Comparison of ENCODE assay signal across 14 cellular contexts in the genomic region with DNA sequence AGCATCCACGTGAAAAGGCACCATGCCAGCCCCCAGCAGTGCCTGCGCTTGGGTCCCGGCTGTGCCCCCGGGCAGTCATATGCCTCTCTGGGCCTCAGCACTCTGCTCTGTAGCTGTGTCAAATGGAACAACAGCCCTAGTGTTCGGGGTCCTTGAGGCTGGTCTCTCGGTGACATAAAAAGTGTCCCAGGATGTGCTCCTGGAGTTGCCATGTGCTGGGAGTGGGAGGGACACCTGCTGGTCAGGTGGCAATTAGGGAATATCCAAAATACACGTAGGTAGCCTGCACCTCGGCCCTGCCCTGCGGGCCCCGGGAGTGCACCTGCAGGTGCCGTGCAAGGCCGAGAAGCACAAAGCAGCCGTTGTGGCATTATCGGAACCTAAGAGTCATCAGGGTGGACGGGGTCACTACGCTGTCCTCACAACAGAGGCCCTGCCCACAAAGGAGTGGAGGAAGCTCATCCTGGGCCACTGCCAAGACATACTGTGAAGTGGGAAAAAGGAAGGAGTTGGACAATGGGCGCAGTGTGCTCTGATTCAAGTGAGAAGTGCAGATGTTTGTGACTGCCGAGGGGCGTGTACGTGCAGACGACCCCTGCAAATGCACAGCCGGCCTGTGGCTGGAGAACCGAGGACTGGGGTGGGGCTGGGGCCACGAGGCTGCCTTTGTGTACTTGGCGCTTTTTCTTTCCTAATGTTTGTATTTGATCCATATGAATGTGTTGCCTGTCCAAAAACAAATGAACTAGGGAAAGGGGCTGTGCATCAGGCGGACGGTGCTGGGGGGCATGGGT. TPM values are rescaled to one million over a fixed set of nuclear protein-coding genes. Genes with fewer than 3 reads are reported as not detected.
DNase-seq lines count a peak whose midpoint lies in the region; ATAC-seq and TF ChIP-seq lines count a peak whose summit lies in the region.
"Had no signal": no experiment of that assay in that cellular context is flagged by ENCODE, and none has a peak within 500 bp of the region (broad histone marks: within the 10 kb centered on the region; RNA-seq: fewer than 3 reads in every experiment).

No MANE protein-coding gene starts in this region.

- H3K4me3 Mint-ChIP-seq in WTC11 = no peak overlapping the region

- 49% methylated on average over 27 of the region's 27 CpGs for WGBS in right cardiac atrium

- H3K9me3 Mint-ChIP-seq in WTC11 = no peaks in the 10 kb centered on the region

- no peaks in the 10 kb centered on the region for H3K4me1 ChIP-seq in right cardiac atrium (ENCODE audit: control insufficient read depth, insufficient read depth, low read length)
- no peaks in the 10 kb centered on the region for H3K4me1 ChIP-seq in effector memory CD4-positive, alpha-beta T cell (ENCODE audit: control insufficient read depth, insufficient read depth, low read length, poor library complexity, severe bottlenecking)

- peaks cover 5% of the 10 kb centered on the region for H3K4me1 Mint-ChIP-seq in WTC11

- intact Hi-C loops in right cardiac atrium (cut with DNase I) = loop anchor here in 3 of 4 donors (5.0 kb wide), 2 partner anchors 125 to 140 kb away; no protein-coding TSS in a partner anchor

- peak; percentile 16 for DNase-seq in NCI-H1092 (lab: John Stamatoyannopoulos, UW)
- no peak for DNase-seq in NCI-H1092 treated with DMSO at 0.1 percent for 48 hours (lab: John Stamatoyannopoulos, UW)
- DNase-seq in WTC11 (ENCODE audit: low spot score) = no peak
- DNase-seq in right cardiac atrium = peak; percentile 73 to 85 (median 83)
- peak in 34 of 49 donors; percentile 7 to 75 (median 46) for DNase-seq in substantia nigra (lab: John Stamatoyannopoulos, UW)
- no peak for DNase-seq in effector memory CD4-positive, alpha-beta T cell
- DNase-seq: activated CD4-positive, alpha-beta T cell treated with anti-CD3 and anti-CD28 coated beads, Interleukin-2, amount 50 U/mL, for 1 hour; foreskin keratinocyte; KG1; stimulated activated CD4-positive, alpha-beta T cell treated with anti-CD3 and anti-CD28 coated beads, Interleukin-2, amount 100 ng/mL, for 48 hours had no signal

- H3K36me3 ChIP-seq in effector memory CD4-positive, alpha-beta T cell (ENCODE audit: control insufficient read depth, insufficient read depth, low read length) = no peaks in the 10 kb centered on the region

- H3K9me3 ChIP-seq in right cardiac atrium (ENCODE audit: control insufficient read depth, low read length) = no peaks in the 10 kb centered on the region
- no peaks in the 10 kb centered on the region for H3K9me3 ChIP-seq in effector memory CD4-positive, alpha-beta T cell (ENCODE audit: control insufficient read depth, low read length)
- H3K9me3 ChIP-seq: A549 had no signal

- no peaks in the 10 kb centered on the region for H3K27me3 Mint-ChIP-seq in WTC11 (ENCODE audit: low read depth)

- H3K27ac ChIP-seq in right cardiac atrium (ENCODE audit: low read length) = no peak overlapping the region
- H3K27ac ChIP-seq in substantia nigra (ENCODE audit: low read depth, low read length, poor library complexity, severe bottlenecking) = peak overlapping the region; percentile 58
- no peak overlapping the region for H3K27ac ChIP-seq in effector memory CD4-positive, alpha-beta T cell (ENCODE audit: insufficient read depth, low read length, poor library complexity, severe bottlenecking)
- H3K27ac ChIP-seq: A549, foreskin keratinocyte had no signal

- H3K27me3 ChIP-seq in right cardiac atrium (ENCODE audit: control insufficient read depth, insufficient read depth) = no peaks in the 10 kb centered on the region
- no peaks in the 10 kb centered on the region for H3K27me3 ChIP-seq in effector memory CD4-positive, alpha-beta T cell (replicated peaks; ENCODE audit: control insufficient read depth, insufficient read depth, low read length, poor library complexity, severe bottlenecking)

- CTCF ChIA-PET in WTC11 (lab: Charles Lee) = interaction anchor here (0.8 to 3.7 kb wide), 8 partner anchors 12 to 431 kb away, joined by 3 to 19 read pairs (median 3); partner anchors contain the start of gene NTSR1

- H3K4me3 ChIP-seq in right cardiac atrium (ENCODE audit: low read length) = no peak overlapping the region
- H3K4me3 ChIP-seq in effector memory CD4-positive, alpha-beta T cell (ENCODE audit: insufficient read depth, low read depth, low read length, poor library complexity, severe bottlenecking) = no peak overlapping the region
- H3K4me3 ChIP-seq: A549 had no signal

- POLR2A ChIA-PET in WTC11 (lab: Charles Lee) = no interaction called here

- no peak for TF ChIP-seq CTCF in WTC11 (IDR thresholded peaks at IDR 0.05)

- ATAC-seq in WTC11 (no peak), right cardiac atrium (peak; percentile 51 to 74), HG02973 (IDR thresholded peaks at IDR 0.05; ENCODE audit: unreplicated experiment) (no peak), GM19035 (IDR thresholded peaks at IDR 0.05; ENCODE audit: unreplicated experiment) (no peak)
- ATAC-seq: A549, foreskin keratinocyte had no signal

- no peaks in the 10 kb centered on the region for H3K36me3 Mint-ChIP-seq in WTC11

- no peak overlapping the region; the same call in 1 of the 2 replicates for H3K27ac Mint-ChIP-seq in WTC11

TF ChIP-seq in WTC11, 78 proteins besides CTCF, POLR2A, EP300 and RAD21:
- TF ChIP-seq IRF2 (CRISPR knock-in tag; IDR thresholded peaks at IDR 0.05; ENCODE audit: borderline replicate concordance, low read depth) (no peak), GABPB1 (CRISPR knock-in tag; IDR thresholded peaks at IDR 0.05) (peak; percentile 71), NR2C2 (CRISPR knock-in tag; IDR thresholded peaks at IDR 0.05) (no peak)

RNA-seq across cellular contexts. Expression of gene SLCO4A1, which starts 24.6 kb away (rescaled TPM):
- 15.2 to 19.9 TPM (median 18.5 TPM) in 3 replicates for total RNA-seq in WTC11 (2021)
- 1 to 10 TPM; 4.1 to 8.4 (median 5.3) TPM for total RNA-seq in right cardiac atrium
- polyA plus RNA-seq in right cardiac atrium = 15.5 TPM

RNA-seq across cellular contexts. Expression of gene NTSR1, which starts 41.7 kb away (rescaled TPM):
- total RNA-seq in WTC11 (2021) (0.57 to 0.85 TPM (median 0.63 TPM) in 3 replicates), right cardiac atrium (under 1 TPM in 1 of 4 donors, not detected in 3; 0.06 TPM)
- polyA plus RNA-seq in right cardiac atrium = not detected
- total RNA-seq: aorta had no signal
- polyA plus RNA-seq: aorta had no signal

Comparison
In these comparisons a context has a peak if more than half of its experiments do, and no peak if none do; other contexts are left out.
1. DNase-seq: peak in NCI-H1092 (single experiment), right cardiac atrium (3 of 3) and substantia nigra (34 of 49); none in NCI-H1092 treated with DMSO at 0.1 percent for 48 hours (single experiment), WTC11 (single experiment) and effector memory CD4-positive, alpha-beta T cell (0 of 3).
2. ATAC-seq: peak in right cardiac atrium (2 of 2); none in WTC11 (single experiment), HG02973 (single experiment) and GM19035 (single experiment).